In the genomic region with DNA sequence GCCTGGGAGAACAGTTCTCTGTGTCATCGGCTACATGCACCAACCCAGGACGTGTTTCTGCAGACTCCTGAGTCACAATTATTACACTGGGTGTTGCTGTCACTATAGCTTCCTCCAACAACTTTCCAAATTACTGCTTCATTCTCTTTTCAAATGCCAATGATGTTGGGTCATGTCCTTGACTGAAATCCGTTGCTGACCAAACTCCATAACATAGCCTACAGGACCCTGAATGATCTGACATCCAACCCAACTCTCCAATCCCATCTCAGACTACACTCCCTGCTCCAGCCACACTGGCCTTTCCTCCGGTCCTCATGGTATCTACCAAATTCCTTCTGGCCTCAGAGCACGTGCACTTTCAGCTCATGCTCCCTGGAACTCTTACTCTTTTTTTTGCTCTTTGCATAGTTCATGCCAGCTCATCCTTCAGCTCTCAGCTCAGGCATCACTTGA, we compare ENCODE assay signal across 1 cellular context.
TF ChIP-seq lines count a peak whose summit lies in the region.

No MANE protein-coding gene starts in this region.

TF ChIP-seq in H1, 55 proteins besides CTCF, POLR2A, EP300 and RAD21 (continued from another document):
- TF ChIP-seq BRCA1 (IDR thresholded peaks at IDR 0.05; ENCODE audit: low read depth, low read length) (no peak), RBBP5 (IDR thresholded peaks at IDR 0.05; ENCODE audit: borderline replicate concordance, low read depth, low read length) (no peak), NANOG (IDR thresholded peaks at IDR 0.05; ENCODE audit: insufficient read depth, low read depth, low read length, poor library complexity, severe bottlenecking) (no peak), ASH2L (IDR thresholded peaks at IDR 0.05; ENCODE audit: low read length) (no peak), TAF7 (optimal IDR thresholded peaks at IDR 0.05; ENCODE audit: borderline replicate concordance, low read depth, low read length) (no peak), BCL11A (IDR thresholded peaks at IDR 0.05; ENCODE audit: low read depth in 2 of 2, low read length in 2 of 2) (no peak)
